ENCODE assay signal across 20 cellular contexts in genomic region chr11:112759418-112759817, GRCh38.
"Had no signal": no experiment of that assay in that cellular context is flagged by ENCODE, and none has a peak within 500 bp of the region (broad histone marks: within the 10 kb centered on the region; RNA-seq: fewer than 3 reads in every experiment).

No MANE protein-coding gene starts in this region.

- H3K27ac ChIP-seq: epithelial cell of prostate, esophagus muscularis mucosa, hepatocyte, neural progenitor cell, ovary, suprapubic skin, thyroid gland had no signal

- ATAC-seq: effector memory CD8-positive, alpha-beta T cell; gastrocnemius medialis; left colon; natural killer cell; stimulated activated effector memory CD8-positive, alpha-beta T cell treated with anti-CD3 and anti-CD28 coated beads, Interleukin-12 subunit alpha, Interleukin-12 subunit beta, amount 100 ng/mL, for 72 hours; stimulated activated naive CD8-positive, alpha-beta T cell treated with anti-CD3 and anti-CD28 coated beads, Interleukin-15, Interleukin-2, amounts not matched to agents 100 U/mL and 50 U/mL, for 24 hours had no signal

- H3K4me1 ChIP-seq: suprapubic skin, thyroid gland had no signal

- H3K4me3 ChIP-seq: esophagus muscularis mucosa, gastrocnemius medialis, hepatocyte, neural progenitor cell, ovary, smooth muscle cell, suprapubic skin, thyroid gland had no signal

- H3K4me1 Mint-ChIP-seq: stimulated activated effector memory CD8-positive, alpha-beta T cell treated with anti-CD3 and anti-CD28 coated beads, Interleukin-12 subunit alpha, Interleukin-12 subunit beta, amount 100 ng/mL, for 72 hours had no signal

- H3K36me3 ChIP-seq: esophagus muscularis mucosa, gastrocnemius medialis, neural progenitor cell, ovary, suprapubic skin, thyroid gland had no signal

- H3K4me3 Mint-ChIP-seq: effector memory CD8-positive, alpha-beta T cell; natural killer cell; neural progenitor cell; stimulated activated effector memory CD8-positive, alpha-beta T cell treated with anti-CD3 and anti-CD28 coated beads, Interleukin-12 subunit alpha, Interleukin-12 subunit beta, amount 100 ng/mL, for 72 hours; type B pancreatic cell had no signal

- H3K9me3 ChIP-seq: esophagus muscularis mucosa, gastrocnemius medialis, ovary, suprapubic skin, thyroid gland had no signal

- DNase-seq: effector memory CD8-positive, alpha-beta T cell; gastrocnemius medialis; kidney; left colon; mammary epithelial cell; natural killer cell; nucleus accumbens; ovary; right cardiac atrium; stimulated activated CD4-positive, alpha-beta T cell treated with anti-CD3 and anti-CD28 coated beads, Interleukin-2, amount 100 ng/mL, for 48 hours; stimulated activated naive CD8-positive, alpha-beta T cell treated with anti-CD3 and anti-CD28 coated beads, Interleukin-15, Interleukin-2, amounts not matched to agents 100 U/mL and 50 U/mL, for 24 hours; thyroid gland had no signal

- H3K27me3 ChIP-seq: esophagus muscularis mucosa, gastrocnemius medialis, hepatocyte, neural progenitor cell, ovary, thyroid gland had no signal

- H3K27ac Mint-ChIP-seq: effector memory CD8-positive, alpha-beta T cell; natural killer cell; neural progenitor cell; stimulated activated effector memory CD8-positive, alpha-beta T cell treated with anti-CD3 and anti-CD28 coated beads, Interleukin-12 subunit alpha, Interleukin-12 subunit beta, amount 100 ng/mL, for 72 hours; type B pancreatic cell had no signal

- H3K36me3 Mint-ChIP-seq: natural killer cell; neural progenitor cell; stimulated activated effector memory CD8-positive, alpha-beta T cell treated with anti-CD3 and anti-CD28 coated beads, Interleukin-12 subunit alpha, Interleukin-12 subunit beta, amount 100 ng/mL, for 72 hours; type B pancreatic cell had no signal

- H3K9me3 Mint-ChIP-seq: effector memory CD8-positive, alpha-beta T cell; natural killer cell; neural progenitor cell; stimulated activated effector memory CD8-positive, alpha-beta T cell treated with anti-CD3 and anti-CD28 coated beads, Interleukin-12 subunit alpha, Interleukin-12 subunit beta, amount 100 ng/mL, for 72 hours; type B pancreatic cell had no signal
